Comparison of ENCODE assay signal across 1 cellular context in genomic region chr1:169105434-169106094, GRCh38.
TF ChIP-seq lines count a peak whose summit lies in the region.

No MANE protein-coding gene starts in this region.

TF ChIP-seq in HepG2, 621 proteins besides CTCF, POLR2A, EP300 and RAD21 (continued from another document and continues in another):
- TF ChIP-seq KAT7 (CRISPR knock-in tag; IDR thresholded peaks at IDR 0.05; ENCODE audit: borderline replicate concordance) (peak; percentile 70; the same call in 1 of the 2 replicates), ZNF33B (CRISPR knock-in tag; IDR thresholded peaks at IDR 0.05) (0 out of 2 replicates have a peak, but pooled peaks have one; percentile 5), GTF2F1 (IDR thresholded peaks at IDR 0.05; ENCODE audit: low read length) (no peak), KDM5A (IDR thresholded peaks at IDR 0.05; ENCODE audit: borderline replicate concordance, low read length) (no peak), KLF16 (CRISPR knock-in tag; IDR thresholded peaks at IDR 0.05) (0 out of 4 replicates have a peak, but pooled peaks of 1 of the 2 experiments have one; percentile 55), SRSF1 (optimal IDR thresholded peaks at IDR 0.05; ENCODE audit: low read depth, low read length) (no peak), ZNF605 (CRISPR knock-in tag; IDR thresholded peaks at IDR 0.05) (no peak; the same call in 1 of the 2 replicates), ZNF816 (CRISPR knock-in tag; IDR thresholded peaks at IDR 0.05; ENCODE audit: borderline replicate concordance) (peak; percentile 83; the same call in 1 of the 2 replicates), REXO4 (CRISPR knock-in tag; IDR thresholded peaks at IDR 0.05; ENCODE audit: borderline replicate concordance) (no peak), GPN1 (CRISPR knock-in tag; IDR thresholded peaks at IDR 0.05; ENCODE audit: borderline replicate concordance) (no peak), ZXDC (CRISPR knock-in tag; IDR thresholded peaks at IDR 0.05) (no peak; the same call in 1 of the 2 replicates), ZNF629 (CRISPR knock-in tag; conservative IDR thresholded peaks at IDR 0.05) (no peak), MTF1 (CRISPR knock-in tag; IDR thresholded peaks at IDR 0.05) (no peak), MYPOP (CRISPR knock-in tag; IDR thresholded peaks at IDR 0.05) (no peak; the same call in 1 of the 2 replicates), RARG (CRISPR knock-in tag; IDR thresholded peaks at IDR 0.05; ENCODE audit: low read depth) (no peak), RXRB (CRISPR knock-in tag; IDR thresholded peaks at IDR 0.05; ENCODE audit: borderline replicate concordance) (peak; percentile 98), ZNF18 (CRISPR knock-in tag; IDR thresholded peaks at IDR 0.05; ENCODE audit: insufficient replicate concordance) (no peak), ZBTB33 (CRISPR knock-in tag; IDR thresholded peaks at IDR 0.05) (0 out of 2 replicates have a peak, but pooled peaks have one; percentile 10), MXD3 (CRISPR knock-in tag; IDR thresholded peaks at IDR 0.05) (no peak), CHD2 (IDR thresholded peaks at IDR 0.05; ENCODE audit: low read depth, low read length) (no peak), ZNF782 (CRISPR knock-in tag; IDR thresholded peaks at IDR 0.05; ENCODE audit: borderline replicate concordance) (no peak), HNF1B (CRISPR knock-in tag; IDR thresholded peaks at IDR 0.05) (peak; percentile 76), EZH2 (conservative IDR thresholded peaks at IDR 0.05; ENCODE audit: low read depth, low read length) (no peak), ZBTB1 (CRISPR knock-in tag; IDR thresholded peaks at IDR 0.05; ENCODE audit: borderline replicate concordance) (peak; percentile 35; the same call in 1 of the 2 replicates), POLR2AphosphoS5 (IDR thresholded peaks at IDR 0.05; ENCODE audit: low read depth, low read length) (0 out of 2 replicates have a peak, but pooled peaks have one; percentile 24), ZNF30 (CRISPR knock-in tag; IDR thresholded peaks at IDR 0.05) (no peak), EEA1 (CRISPR knock-in tag; IDR thresholded peaks at IDR 0.05; ENCODE audit: borderline replicate concordance) (no peak), ZC3H4 (CRISPR knock-in tag; IDR thresholded peaks at IDR 0.05; ENCODE audit: borderline replicate concordance) (peak; percentile 68; the same call in 1 of the 2 replicates), TSC22D2 (CRISPR knock-in tag; IDR thresholded peaks at IDR 0.05; ENCODE audit: borderline replicate concordance) (0 out of 2 replicates have a peak, but pooled peaks have one; percentile 60), SP140L (CRISPR knock-in tag; IDR thresholded peaks at IDR 0.05; ENCODE audit: borderline replicate concordance) (no peak), ZNF451 (CRISPR knock-in tag; IDR thresholded peaks at IDR 0.05) (0 out of 2 replicates have a peak, but pooled peaks have one; percentile 73), ZNF879 (CRISPR knock-in tag; IDR thresholded peaks at IDR 0.05) (peak; percentile 33; the same call in 1 of the 2 replicates), PAX8 (CRISPR knock-in tag; IDR thresholded peaks at IDR 0.05; ENCODE audit: borderline replicate concordance) (no peak), KMT2A (CRISPR knock-in tag; IDR thresholded peaks at IDR 0.05) (peak; percentile 64), ZBTB38 (CRISPR knock-in tag; IDR thresholded peaks at IDR 0.05) (peak; percentile 46), CSRNP2 (CRISPR knock-in tag; conservative IDR thresholded peaks at IDR 0.05; ENCODE audit: low read depth) (no peak), SIX1 (CRISPR knock-in tag; IDR thresholded peaks at IDR 0.05; ENCODE audit: borderline replicate concordance) (no peak), ZNF432 (CRISPR knock-in tag; IDR thresholded peaks at IDR 0.05; ENCODE audit: borderline replicate concordance) (no peak), NR2C2 (CRISPR knock-in tag; IDR thresholded peaks at IDR 0.05; ENCODE audit: borderline replicate concordance) (peak; percentile 61), ZNF687 (CRISPR knock-in tag; IDR thresholded peaks at IDR 0.05) (peak; percentile 96), E2F2 (CRISPR knock-in tag; IDR thresholded peaks at IDR 0.05; ENCODE audit: borderline replicate concordance) (0 out of 2 replicates have a peak, but pooled peaks have one; percentile 55), ZNF615 (CRISPR knock-in tag; IDR thresholded peaks at IDR 0.05; ENCODE audit: borderline replicate concordance) (no peak; the same call in 1 of the 2 replicates), ZBTB26 (CRISPR knock-in tag; IDR thresholded peaks at IDR 0.05; ENCODE audit: borderline replicate concordance) (no peak), ZNF556 (CRISPR knock-in tag; IDR thresholded peaks at IDR 0.05; ENCODE audit: borderline replicate concordance) (no peak; the same call in 1 of the 2 replicates), RFX5 (IDR thresholded peaks at IDR 0.05; ENCODE audit: low read depth, low read length) (no peak), CREBL2 (CRISPR knock-in tag; IDR thresholded peaks at IDR 0.05; ENCODE audit: borderline replicate concordance) (no peak)
